ENCODE assay signal across 9 cellular contexts in the genomic region with DNA sequence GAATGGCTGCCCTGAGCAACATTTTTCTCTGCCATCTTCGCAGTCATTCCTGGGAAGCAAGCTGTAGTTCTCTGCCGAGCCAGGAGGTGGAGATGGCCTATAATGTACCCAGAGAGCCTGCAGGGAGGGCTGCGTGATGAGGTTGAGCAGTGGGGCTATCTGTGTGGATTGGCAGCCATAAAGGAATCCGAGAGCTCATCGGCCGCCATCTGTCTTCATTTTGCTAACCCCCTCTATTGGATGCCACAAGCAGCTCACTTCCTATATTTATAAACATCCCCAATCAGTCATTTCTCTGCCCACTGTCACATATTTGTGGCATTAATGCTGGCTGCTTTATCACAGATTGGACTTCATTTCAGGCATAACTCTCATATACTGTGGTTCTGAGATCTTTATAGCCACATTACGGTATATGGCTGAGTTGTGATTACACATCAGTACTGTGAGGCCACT.
A peak's percentile ranks its signal among the peaks of the same experiment; 100 is the strongest.
DNase-seq lines count a peak whose midpoint lies in the region; ATAC-seq and TF ChIP-seq lines count a peak whose summit lies in the region.
"Had no signal": no experiment of that assay in that cellular context is flagged by ENCODE, and none has a peak within 500 bp of the region (broad histone marks: within the 10 kb centered on the region; RNA-seq: fewer than 3 reads in every experiment).

No MANE protein-coding gene starts in this region.

- H3K79me2 ChIP-seq in neural cell (replicated peaks; ENCODE audit: insufficient read depth, low read length): no peaks in the 10 kb centered on the region

- H3K27ac ChIP-seq in neural cell (ENCODE audit: low read length): no peak overlapping the region
- H3K27ac ChIP-seq: tibial nerve had no signal

- H3K36me3 ChIP-seq in neural cell (ENCODE audit: insufficient read depth, low read length): no peaks in the 10 kb centered on the region
- H3K36me3 ChIP-seq: tibial nerve had no signal

- TF ChIP-seq EP300 in neural cell (conservative IDR thresholded peaks at IDR 0.05; ENCODE audit: poor library complexity, severe bottlenecking): no peak

- H3K4me3 ChIP-seq in astrocyte of the cerebellum (ENCODE audit: low read depth, low read length) (no peak overlapping the region), neural cell (ENCODE audit: low read length) (no peak overlapping the region)
- H3K4me3 ChIP-seq: tibial nerve had no signal

- DNase-seq in COLO829 (ENCODE audit: low spot score) (peak; percentile 25), KG1 (lab: John Stamatoyannopoulos, UW) (peak; percentile 18), astrocyte of the cerebellum (ENCODE audit: low read depth) (peak; percentile 45), COR-L47 (lab: John Stamatoyannopoulos, UW) (no peak), NOMO-1 treated with DMSO at 0.1 percent for 48 hours (lab: John Stamatoyannopoulos, UW; ENCODE audit: unreplicated experiment) (no peak)

- H3F3A ChIP-seq in neural cell (ENCODE audit: insufficient read depth, low read length, poor library complexity, severe bottlenecking): no peaks in the 10 kb centered on the region

- no peak for TF ChIP-seq RAD21 in neural cell (conservative IDR thresholded peaks at IDR 0.05)

- H3K4me2 ChIP-seq in neural cell (ENCODE audit: low read length): no peak overlapping the region

- no peak overlapping the region for H2AFZ ChIP-seq in neural cell (ENCODE audit: low read depth, low read length)

- ATAC-seq in GM18870 (IDR thresholded peaks at IDR 0.05; ENCODE audit: unreplicated experiment) (peak; percentile 58), GM19463 (IDR thresholded peaks at IDR 0.05; ENCODE audit: unreplicated experiment) (no peak)

- no peak overlapping the region for H3K9ac ChIP-seq in neural cell (ENCODE audit: low read length)

- in situ Hi-C loops in astrocyte of the cerebellum (cut with HindIII; ENCODE audit: low sequenced_read_pairs): no loop called here

- no peaks in the 10 kb centered on the region for H3K9me2 ChIP-seq in neural cell (ENCODE audit: insufficient read depth, low read length)

- no peaks in the 10 kb centered on the region for H4K20me1 ChIP-seq in neural cell (ENCODE audit: insufficient read depth)

- peak; percentile 87 for TF ChIP-seq CTCF in astrocyte of the cerebellum (IDR thresholded peaks at IDR 0.05; ENCODE audit: low read depth, low read length, missing control alignments)
- TF ChIP-seq CTCF in neural cell (IDR thresholded peaks at IDR 0.05; ENCODE audit: poor library complexity, severe bottlenecking): peak; percentile 42

- H3K27me3 ChIP-seq in neural cell (ENCODE audit: insufficient read depth, low read depth, low read length): no peaks in the 10 kb centered on the region
- H3K27me3 ChIP-seq: tibial nerve had no signal

- no peaks in the 10 kb centered on the region for H3K9me3 ChIP-seq in neural cell (ENCODE audit: low read length)
- H3K9me3 ChIP-seq: tibial nerve had no signal

TF ChIP-seq in neural cell, 6 proteins besides CTCF, POLR2A, EP300 and RAD21:
- TF ChIP-seq POLR2AphosphoS5 (IDR thresholded peaks at IDR 0.05) (no peak), SMC3 (conservative IDR thresholded peaks at IDR 0.05; ENCODE audit: poor library complexity) (no peak), EZH2 (IDR thresholded peaks at IDR 0.05; ENCODE audit: borderline replicate concordance, insufficient read depth, low read length, poor library complexity, severe bottlenecking) (no peak), TAF1 (IDR thresholded peaks at IDR 0.05; ENCODE audit: low read depth) (no peak), MXI1 (conservative IDR thresholded peaks at IDR 0.05; ENCODE audit: poor library complexity, severe bottlenecking) (no peak)
- TF ChIP-seq, protein P1, sequence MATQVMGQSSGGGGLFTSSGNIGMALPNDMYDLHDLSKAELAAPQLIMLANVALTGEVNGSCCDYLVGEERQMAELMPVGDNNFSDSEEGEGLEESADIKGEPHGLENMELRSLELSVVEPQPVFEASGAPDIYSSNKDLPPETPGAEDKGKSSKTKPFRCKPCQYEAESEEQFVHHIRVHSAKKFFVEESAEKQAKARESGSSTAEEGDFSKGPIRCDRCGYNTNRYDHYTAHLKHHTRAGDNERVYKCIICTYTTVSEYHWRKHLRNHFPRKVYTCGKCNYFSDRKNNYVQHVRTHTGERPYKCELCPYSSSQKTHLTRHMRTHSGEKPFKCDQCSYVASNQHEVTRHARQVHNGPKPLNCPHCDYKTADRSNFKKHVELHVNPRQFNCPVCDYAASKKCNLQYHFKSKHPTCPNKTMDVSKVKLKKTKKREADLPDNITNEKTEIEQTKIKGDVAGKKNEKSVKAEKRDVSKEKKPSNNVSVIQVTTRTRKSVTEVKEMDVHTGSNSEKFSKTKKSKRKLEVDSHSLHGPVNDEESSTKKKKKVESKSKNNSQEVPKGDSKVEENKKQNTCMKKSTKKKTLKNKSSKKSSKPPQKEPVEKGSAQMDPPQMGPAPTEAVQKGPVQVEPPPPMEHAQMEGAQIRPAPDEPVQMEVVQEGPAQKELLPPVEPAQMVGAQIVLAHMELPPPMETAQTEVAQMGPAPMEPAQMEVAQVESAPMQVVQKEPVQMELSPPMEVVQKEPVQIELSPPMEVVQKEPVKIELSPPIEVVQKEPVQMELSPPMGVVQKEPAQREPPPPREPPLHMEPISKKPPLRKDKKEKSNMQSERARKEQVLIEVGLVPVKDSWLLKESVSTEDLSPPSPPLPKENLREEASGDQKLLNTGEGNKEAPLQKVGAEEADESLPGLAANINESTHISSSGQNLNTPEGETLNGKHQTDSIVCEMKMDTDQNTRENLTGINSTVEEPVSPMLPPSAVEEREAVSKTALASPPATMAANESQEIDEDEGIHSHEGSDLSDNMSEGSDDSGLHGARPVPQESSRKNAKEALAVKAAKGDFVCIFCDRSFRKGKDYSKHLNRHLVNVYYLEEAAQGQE (IDR thresholded peaks at IDR 0.05; ENCODE audit: borderline replicate concordance): no peak
TF ChIP-seq in neural cell: peak in this region for 0.

Comparison
In these comparisons a context has a peak if more than half of its experiments do, and no peak if none do; other contexts are left out.
1. DNase-seq: peak in COLO829 (single experiment), KG1 (single experiment) and astrocyte of the cerebellum (single experiment); none in COR-L47 (single experiment) and NOMO-1 treated with DMSO at 0.1 percent for 48 hours (single experiment).